ENCODE assay signal across 19 cellular contexts in the genomic region with DNA sequence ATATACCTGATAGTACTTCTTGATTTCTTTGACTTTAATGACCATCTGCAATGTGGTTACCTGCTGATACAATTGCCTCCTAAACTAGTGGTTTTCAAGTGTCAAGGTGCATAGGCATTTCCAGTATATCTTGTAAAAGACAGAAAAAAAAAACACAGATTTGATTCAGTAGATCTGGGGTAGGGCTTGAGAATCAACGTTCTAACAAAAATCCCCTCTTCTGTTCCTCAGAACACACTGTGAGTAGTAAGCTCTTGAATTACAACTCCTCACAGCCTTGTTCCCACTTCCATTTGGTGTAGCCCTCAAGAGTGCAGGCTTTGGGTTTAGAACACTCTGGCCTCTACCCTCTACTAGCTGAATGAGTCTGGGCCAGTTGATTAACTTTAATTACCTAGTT.
DNase-seq lines count a peak whose midpoint lies in the region; ATAC-seq and TF ChIP-seq lines count a peak whose summit lies in the region.
"Had no signal": no experiment of that assay in that cellular context is flagged by ENCODE, and none has a peak within 500 bp of the region (broad histone marks: within the 10 kb centered on the region; RNA-seq: fewer than 3 reads in every experiment).

No MANE protein-coding gene starts in this region.

- no peaks in the 10 kb centered on the region for H3K79me2 ChIP-seq in Loucy (ENCODE audit: insufficient read depth, low read length)
- H3K79me2 ChIP-seq: parathyroid adenoma had no signal

- H3K36me3 Mint-ChIP-seq in CD4-positive, alpha-beta T cell (ENCODE audit: low read depth), result no peaks in the 10 kb centered on the region
- H3K36me3 Mint-ChIP-seq in activated T-helper 17 cell treated with anti-CD3 and anti-CD28 coated beads, Interleukin-2, amount 50 U/mL, for 72 hours (ENCODE audit: low read depth), result no peaks in the 10 kb centered on the region
- H3K36me3 Mint-ChIP-seq: naive B cell had no signal

- POLR2A ChIA-PET in CD4-positive, alpha-beta T cell (lab: Charles Lee), result interaction anchor here (2.3 to 3.8 kb wide), 2 partner anchors 10 to 78 kb away, joined by 11 to 24 read pairs; a partner anchor contains a TSS

- H3K27ac ChIP-seq in BLaER1 (no peak overlapping the region), sigmoid colon (no peak overlapping the region)
- H3K27ac ChIP-seq in CD4-positive, alpha-beta T cell (ENCODE audit: low read depth, low read length), result no peak overlapping the region
- H3K27ac ChIP-seq: foreskin keratinocyte, parathyroid adenoma, SK-N-MC had no signal

- CTCF ChIA-PET in CD4-positive, alpha-beta T cell (lab: Charles Lee), result no interaction called here

- no peaks in the 10 kb centered on the region for H3K9me2 ChIP-seq in Loucy (replicated peaks; ENCODE audit: low read depth, low read length)

- H3K27ac Mint-ChIP-seq in CD4-positive, alpha-beta T cell, result peak overlapping the region; percentile 43
- peak overlapping the region; percentile 34 for H3K27ac Mint-ChIP-seq in activated T-helper 17 cell treated with anti-CD3 and anti-CD28 coated beads, Interleukin-2, amount 50 U/mL, for 72 hours

- WGBS in sigmoid colon, 2 donors, result 59 to 64% methylated on average over 1 of the region's 1 CpG

- no peak for TF ChIP-seq CTCF in CD4-positive, alpha-beta T cell (IDR thresholded peaks at IDR 0.05)
- TF ChIP-seq CTCF in Loucy (conservative IDR thresholded peaks at IDR 0.05; ENCODE audit: low read length) (no peak), sigmoid colon (IDR thresholded peaks at IDR 0.05) (no peak)

- H3K4me2 ChIP-seq in BLaER1 (peak overlapping the region; percentile 54), Loucy (ENCODE audit: low read depth, low read length, poor library complexity, severe bottlenecking) (peak overlapping the region; percentile 80)

- H3K4me1 ChIP-seq in BLaER1, result peaks cover 20% of the 10 kb centered on the region
- peaks cover 26% of the 10 kb centered on the region for H3K4me1 ChIP-seq in Loucy (ENCODE audit: insufficient read depth, low read length, poor library complexity, severe bottlenecking)
- peaks cover 0 to 19% (median 17%) of the 10 kb centered on the region in 4 donors for H3K4me1 ChIP-seq in sigmoid colon
- H3K4me1 ChIP-seq: parathyroid adenoma had no signal

- intact Hi-C loops in CD4-positive, alpha-beta T cell (cut with DNase I, micrococcal nuclease), result loop anchor here in 1 of 2 experiments (2.0 kb wide), 1 partner anchor 79 kb away; a partner anchor contains a TSS
- intact Hi-C loops in sigmoid colon (cut with DNase I), result loop anchor here (5.0 kb wide), 1 partner anchor 133 kb away; no protein-coding TSS in a partner anchor

- no peaks in the 10 kb centered on the region for H3K27me3 ChIP-seq in BLaER1
- no peaks in the 10 kb centered on the region for H3K27me3 ChIP-seq in CD4-positive, alpha-beta T cell (ENCODE audit: control insufficient read depth, insufficient read depth, low read length)
- no peaks in the 10 kb centered on the region for H3K27me3 ChIP-seq in Loucy (ENCODE audit: insufficient read depth, low read length, poor library complexity, severe bottlenecking)
- H3K27me3 ChIP-seq in sigmoid colon, result no peaks in the 10 kb centered on the region
- H3K27me3 ChIP-seq: foreskin keratinocyte had no signal

- H2AFZ ChIP-seq in Loucy (ENCODE audit: low read length), result peak overlapping the region; percentile 32; the same call in 1 of the 2 replicates
- H2AFZ ChIP-seq: parathyroid adenoma had no signal

- H3K9me3 ChIP-seq in BLaER1 (no peaks in the 10 kb centered on the region), Loucy (ENCODE audit: insufficient read depth, low read depth, low read length) (no peaks in the 10 kb centered on the region), sigmoid colon (no peaks in the 10 kb centered on the region)
- H3K9me3 ChIP-seq in CD4-positive, alpha-beta T cell (ENCODE audit: control insufficient read depth, low read length), result no peaks in the 10 kb centered on the region

- TF ChIP-seq POLR2A in sigmoid colon (IDR thresholded peaks at IDR 0.05), result no peak

- H3K4me3 Mint-ChIP-seq in CD4-positive, alpha-beta T cell, result no peak overlapping the region
- peak overlapping the region; percentile 68 for H3K4me3 Mint-ChIP-seq in activated T-helper 17 cell treated with anti-CD3 and anti-CD28 coated beads, Interleukin-2, amount 50 U/mL, for 72 hours
- H3K4me3 Mint-ChIP-seq: naive B cell had no signal

- H3K27me3 Mint-ChIP-seq in CD4-positive, alpha-beta T cell, result no peaks in the 10 kb centered on the region
- no peaks in the 10 kb centered on the region for H3K27me3 Mint-ChIP-seq in activated T-helper 17 cell treated with anti-CD3 and anti-CD28 coated beads, Interleukin-2, amount 50 U/mL, for 72 hours

- H3K36me3 ChIP-seq in BLaER1, result no peaks in the 10 kb centered on the region
- no peaks in the 10 kb centered on the region for H3K36me3 ChIP-seq in Loucy (ENCODE audit: insufficient read depth, low read length)
- no peaks in the 10 kb centered on the region for H3K36me3 ChIP-seq in sigmoid colon

- DNase-seq in CD4-positive, alpha-beta T cell, result no peak
- DNase-seq in sigmoid colon, result no peak
- DNase-seq in KBM-7, result no peak
- DNase-seq in germinal center (ENCODE audit: low spot score), result no peak
- no peak for DNase-seq in NOMO-1 treated with dmso at 0.1 percent for 144 hours (lab: John Stamatoyannopoulos, UW; ENCODE audit: unreplicated experiment)
- DNase-seq: activated CD4-positive, CD25-positive, alpha-beta regulatory T cell; activated CD8-positive, alpha-beta memory T cell treated with anti-CD3 and anti-CD28 coated beads, Interleukin-2, amount 50 U/mL, for 4 hours; GOT3; naive B cell; NCI-H1694; stimulated activated naive CD4-positive, alpha-beta T cell treated with Interleukin-2 at 50 U/mL for 16 hours; T1000; trophoblast cell had no signal

- H3K4me1 Mint-ChIP-seq in CD4-positive, alpha-beta T cell (ENCODE audit: low read depth), result peaks cover 57% of the 10 kb centered on the region
- peaks cover 37% of the 10 kb centered on the region for H3K4me1 Mint-ChIP-seq in activated T-helper 17 cell treated with anti-CD3 and anti-CD28 coated beads, Interleukin-2, amount 50 U/mL, for 72 hours

- H3K4me3 ChIP-seq in BLaER1, result no peak overlapping the region
- peak overlapping the region; percentile 55 for H3K4me3 ChIP-seq in Loucy (ENCODE audit: low read length, poor library complexity, severe bottlenecking)
- H3K4me3 ChIP-seq in sigmoid colon, result no peak overlapping the region
- H3K4me3 ChIP-seq: SK-N-MC had no signal

- H4K20me1 ChIP-seq in BLaER1 (no peaks in the 10 kb centered on the region), Loucy (ENCODE audit: insufficient read depth, low read length, poor library complexity, severe bottlenecking) (no peaks in the 10 kb centered on the region)

- TF ChIP-seq EP300 in sigmoid colon (IDR thresholded peaks at IDR 0.05), result no peak

- no peaks in the 10 kb centered on the region for H3K9me3 Mint-ChIP-seq in CD4-positive, alpha-beta T cell
- H3K9me3 Mint-ChIP-seq in activated T-helper 17 cell treated with anti-CD3 and anti-CD28 coated beads, Interleukin-2, amount 50 U/mL, for 72 hours, result no peaks in the 10 kb centered on the region

- peaks cover 12% of the 10 kb centered on the region for H3F3A ChIP-seq in Loucy (ENCODE audit: low read depth)

- no peak for ATAC-seq in CD4-positive, alpha-beta T cell (ENCODE audit: poor library complexity)
- ATAC-seq in activated T-helper 17 cell treated with anti-CD3 and anti-CD28 coated beads, Interleukin-2, amount 50 U/mL, for 72 hours (replicated peaks), result peak; percentile 38
- ATAC-seq: foreskin keratinocyte had no signal

- in situ Hi-C loops in KBM-7 (cut with MboI; ENCODE audit: low pct_unique_long_range_greater_than_20kb, low sequenced_read_pairs), result no loop called here

- no peak overlapping the region for H3K9ac ChIP-seq in BLaER1
- H3K9ac ChIP-seq in Loucy (ENCODE audit: low read depth, low read length, poor library complexity, severe bottlenecking), result peak overlapping the region; percentile 27
- H3K9ac ChIP-seq: parathyroid adenoma had no signal
